Comparison of ENCODE assay signal across 19 cellular contexts in genomic region chr22:31127181-31127772, GRCh38. TPM values are rescaled to one million over a fixed set of nuclear protein-coding genes. Genes with fewer than 3 reads are reported as not detected.
DNase-seq lines count a peak whose midpoint lies in the region; ATAC-seq lines count a peak whose summit lies in the region.
"Had no signal": no experiment of that assay in that cellular context is flagged by ENCODE, and none has a peak within 500 bp of the region (broad histone marks: within the 10 kb centered on the region; RNA-seq: fewer than 3 reads in every experiment).

No MANE protein-coding gene starts in this region.

- no peaks in the 10 kb centered on the region for H3K36me3 Mint-ChIP-seq in T-helper 17 cell (ENCODE audit: low read depth)
- H3K36me3 Mint-ChIP-seq: CD4-positive, CD25-positive, alpha-beta regulatory T cell had no signal

- no peaks in the 10 kb centered on the region for H3K27me3 Mint-ChIP-seq in T-helper 17 cell
- H3K27me3 Mint-ChIP-seq: activated T-helper 17 cell treated with anti-CD3 and anti-CD28 coated beads, Interleukin-2, amount 50 U/mL, for 72 hours had no signal

- H3K9me3 ChIP-seq in T-helper 17 cell (ENCODE audit: control insufficient read depth, low read length, poor library complexity, severe bottlenecking) (no peaks in the 10 kb centered on the region), iPS-20b (ENCODE audit: insufficient read depth, low read depth, low read length) (no peaks in the 10 kb centered on the region), SJCRH30 (replicated peaks) (no peaks in the 10 kb centered on the region)
- H3K9me3 ChIP-seq: heart left ventricle, Peyer's patch, testis had no signal

- no peak overlapping the region for H3K27ac Mint-ChIP-seq in T-helper 17 cell
- H3K27ac Mint-ChIP-seq: activated T-helper 17 cell treated with anti-CD3 and anti-CD28 coated beads, Interleukin-2, amount 50 U/mL, for 72 hours had no signal

- H3K4me3 ChIP-seq in iPS-20b (ENCODE audit: low read length) (peak overlapping the region; percentile 12; the same call in 1 of the 2 replicates), SJCRH30 (no peak overlapping the region)
- H3K4me3 ChIP-seq: heart left ventricle, Peyer's patch, testis had no signal

- ATAC-seq in T-helper 17 cell (no peak), GM19035 (IDR thresholded peaks at IDR 0.05; ENCODE audit: unreplicated experiment) (no peak), HG03135 (IDR thresholded peaks at IDR 0.05; ENCODE audit: unreplicated experiment) (no peak)
- ATAC-seq: activated T-helper 17 cell treated with anti-CD3 and anti-CD28 coated beads, Interleukin-2, amount 50 U/mL, for 72 hours; heart left ventricle; left cardiac atrium had no signal

- no peak overlapping the region for H3K9ac ChIP-seq in iPS-20b (ENCODE audit: low read depth, low read length)

- peaks cover 6% of the 10 kb centered on the region for H3K4me1 Mint-ChIP-seq in T-helper 17 cell

- no peaks in the 10 kb centered on the region for H3K27me3 ChIP-seq in iPS-20b (ENCODE audit: insufficient read depth, low read length)
- H3K27me3 ChIP-seq in SJCRH30: no peaks in the 10 kb centered on the region
- H3K27me3 ChIP-seq: heart left ventricle, Peyer's patch, testis had no signal

- DNase-seq in DMS 273 (lab: John Stamatoyannopoulos, UW; ENCODE audit: unreplicated experiment) (peak; percentile 34), DMS 273 treated with DMSO at 0.1 percent for 48 hours (lab: John Stamatoyannopoulos, UW) (no peak), T-helper 17 cell (no peak), SJCRH30 (no peak), NCI-H526 (lab: John Stamatoyannopoulos, UW) (no peak)
- DNase-seq: CD4-positive, CD25-positive, alpha-beta regulatory T cell; HCEC 1CT; heart left ventricle; left cardiac atrium; MV-4-11; Peyer's patch; stimulated activated CD4-positive, alpha-beta T cell treated with anti-CD3 and anti-CD28 coated beads, Interleukin-2, amount 100 ng/mL, for 48 hours; testis had no signal

- H3K4me3 Mint-ChIP-seq in T-helper 17 cell: peak overlapping the region; percentile 28
- H3K4me3 Mint-ChIP-seq: activated T-helper 17 cell treated with anti-CD3 and anti-CD28 coated beads, Interleukin-2, amount 50 U/mL, for 72 hours; CD4-positive, CD25-positive, alpha-beta regulatory T cell had no signal

- no peaks in the 10 kb centered on the region for H3K36me3 ChIP-seq in iPS-20b (ENCODE audit: insufficient read depth, low read depth, low read length)
- no peaks in the 10 kb centered on the region for H3K36me3 ChIP-seq in SJCRH30

- H3K4me1 ChIP-seq in iPS-20b (ENCODE audit: insufficient read depth, low read length): 0 out of 2 replicates have a peak, but pooled peaks cover 4% of the 10 kb centered on the region
- no peaks in the 10 kb centered on the region; the same call in 1 of the 2 replicates for H3K4me1 ChIP-seq in SJCRH30

- H3K27ac ChIP-seq in iPS-20b (ENCODE audit: low read length): no peak overlapping the region
- H3K27ac ChIP-seq in SJCRH30: no peak overlapping the region
- H3K27ac ChIP-seq: heart left ventricle, Peyer's patch, testis had no signal

RNA-seq across cellular contexts. Expression of gene INPP5J, which starts 4.5 kb away (rescaled TPM):
- total RNA-seq in T-helper 17 cell: under 1 TPM in 1 of 2 donors, not detected in 1; 0.25 TPM
- total RNA-seq in SJCRH30 (2014; rRNA removed; shearing (Covaris generic)): 0.10 and 0.12 TPM in 2 replicates
- total RNA-seq: CD4-positive, CD25-positive, alpha-beta regulatory T cell; mononuclear cell had no signal

RNA-seq across cellular contexts. Expression of gene PLA2G3, which starts 13.0 kb away (rescaled TPM):
- not detected for total RNA-seq in T-helper 17 cell
- 0.61 and 0.87 TPM in 2 replicates for total RNA-seq in SJCRH30 (2014; rRNA removed; shearing (Covaris generic))
- total RNA-seq: activated T-helper 17 cell treated with anti-CD3 and anti-CD28 coated beads, Interleukin-2, amount 50 U/mL, for 72 hours; CD4-positive, CD25-positive, alpha-beta regulatory T cell; heart left ventricle; left cardiac atrium; mononuclear cell; osteocyte; Peyer's patch had no signal

RNA-seq across cellular contexts. Expression of gene SELENOM, which starts 19.9 kb away (rescaled TPM):
- 10 to 100 TPM; 33.2 to 54.8 TPM for total RNA-seq in T-helper 17 cell
- total RNA-seq in SJCRH30 (2014; rRNA removed; shearing (Covaris generic)): 0.24 TPM in 1 of 2 replicates, not detected in the other

RNA-seq across cellular contexts. Expression of gene RNF185, which starts 32.7 kb away (rescaled TPM):
- 10 to 100 TPM; 10.5 to 11.2 TPM for total RNA-seq in T-helper 17 cell
- total RNA-seq in SJCRH30 (2014; rRNA removed; shearing (Covaris generic)): 23.3 and 24.2 TPM in 2 replicates

RNA-seq across cellular contexts. Expression of gene SMTN, which starts 46.2 kb away (rescaled TPM):
- total RNA-seq in T-helper 17 cell: 1 to 10 TPM; 1.8 to 4.9 TPM
- 33.5 and 34.2 TPM in 2 replicates for total RNA-seq in SJCRH30 (2014; rRNA removed; shearing (Covaris generic))

Comparison
In these comparisons a context has a peak if more than half of its experiments do, and no peak if none do; other contexts are left out.
1. RNA of gene SELENOM, which starts 19.9 kb away (total RNA-seq): 33.2 to 54.8 TPM in T-helper 17 cell; 0.24 TPM in SJCRH30; every median in the first group is over 10 times any median in the second.